In the genomic region with DNA sequence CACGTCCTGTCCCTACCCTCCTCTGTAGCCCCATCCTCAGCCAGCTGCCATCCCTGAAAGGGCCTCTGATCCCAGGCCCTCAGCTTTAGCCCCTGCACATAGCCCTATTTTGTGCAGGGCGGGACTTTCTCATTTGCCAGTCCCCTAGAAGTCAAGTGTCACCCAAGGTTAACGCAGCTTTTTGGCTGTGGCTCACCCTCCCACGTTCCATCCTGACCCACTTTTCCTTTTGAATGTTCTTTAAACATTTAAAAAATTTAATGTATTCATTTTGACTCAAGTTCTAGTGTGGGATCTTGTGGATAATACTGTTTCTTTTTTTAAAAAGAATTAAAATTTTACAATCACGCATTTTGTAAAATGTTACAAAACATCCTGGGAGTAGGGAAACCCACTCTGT, we compare ENCODE assay signal across 15 cellular contexts.
DNase-seq lines count a peak whose midpoint lies in the region; ATAC-seq, FAIRE-seq and TF ChIP-seq lines count a peak whose summit lies in the region.
"Had no signal": no experiment of that assay in that cellular context is flagged by ENCODE, and none has a peak within 500 bp of the region (broad histone marks: within the 10 kb centered on the region; RNA-seq: fewer than 3 reads in every experiment).

No MANE protein-coding gene starts in this region.

- ATAC-seq in activated CD8-positive, alpha-beta T cell treated with anti-CD3 and anti-CD28 coated beads for 36 hours, result no peak

- H3K4me2 ChIP-seq in hepatocyte, result no peak overlapping the region
- H3K4me2 ChIP-seq in smooth muscle cell, result peak overlapping the region; percentile 16

- H3K9ac ChIP-seq in smooth muscle cell (ENCODE audit: low read depth), result no peak overlapping the region
- H3K9ac ChIP-seq: BLaER1 had no signal

- H3K27ac ChIP-seq in hepatocyte, result peak overlapping the region; percentile 82
- peak overlapping the region; percentile 98 for H3K27ac ChIP-seq in smooth muscle cell (ENCODE audit: low read depth)
- H3K27ac ChIP-seq: ascending aorta, BLaER1, sigmoid colon, upper lobe of left lung had no signal

- no peak for TF ChIP-seq POLR2A in H54 (IDR thresholded peaks at IDR 0.05; ENCODE audit: low read depth, low read length)

- H3K36me3 ChIP-seq in hepatocyte (replicated peaks; ENCODE audit: insufficient read depth, low read depth) (no peaks in the 10 kb centered on the region), smooth muscle cell (ENCODE audit: low read depth) (no peaks in the 10 kb centered on the region)
- H3K36me3 ChIP-seq: ascending aorta, sigmoid colon, upper lobe of left lung had no signal

- H3K9me3 ChIP-seq in hepatocyte (ENCODE audit: low read depth) (no peaks in the 10 kb centered on the region), smooth muscle cell (replicated peaks; ENCODE audit: low read depth) (no peaks in the 10 kb centered on the region)
- H3K9me3 ChIP-seq: ascending aorta, sigmoid colon, upper lobe of left lung had no signal

- H3K9me3 Mint-ChIP-seq in activated CD4-positive, alpha-beta memory T cell treated with anti-CD3 and anti-CD28 coated beads, Interleukin-2, amount 10 ng/mL, durations not matched to agents 7 days and 5 days, result no peaks in the 10 kb centered on the region
- no peaks in the 10 kb centered on the region for H3K9me3 Mint-ChIP-seq in activated CD4-positive, alpha-beta memory T cell treated with anti-CD3 and anti-CD28 coated beads for 36 hours
- H3K9me3 Mint-ChIP-seq in activated CD8-positive, alpha-beta T cell treated with anti-CD3 and anti-CD28 coated beads for 36 hours, result no peaks in the 10 kb centered on the region

- CTCF ChIA-PET in activated CD4-positive, alpha-beta memory T cell treated with anti-CD3 and anti-CD28 coated beads, Interleukin-2, amount 10 ng/mL, durations not matched to agents 7 days and 5 days (lab: Charles Lee), result interaction anchor here (1.8 to 2.0 kb wide), 2 partner anchors 22 to 31 kb away, joined by 7 to 10 read pairs; no protein-coding TSS in a partner anchor
- CTCF ChIA-PET in activated CD4-positive, alpha-beta memory T cell treated with anti-CD3 and anti-CD28 coated beads for 36 hours (lab: Charles Lee), result interaction anchor here (0.8 to 7.0 kb wide), 11 partner anchors 10 to 332 kb away, joined by 3 to 51 read pairs (median 3); partner anchors contain the start of gene KSR1
- CTCF ChIA-PET in activated CD8-positive, alpha-beta T cell treated with anti-CD3 and anti-CD28 coated beads for 36 hours (lab: Charles Lee), result interaction anchor here (0.9 to 9.3 kb wide), 9 partner anchors 9 to 184 kb away, joined by 3 to 96 read pairs (median 5); no protein-coding TSS in a partner anchor

- peaks cover 67% of the 10 kb centered on the region for H3K79me2 ChIP-seq in hepatocyte
- H3K79me2 ChIP-seq in smooth muscle cell (ENCODE audit: low read depth), result peaks cover 89% of the 10 kb centered on the region

- peaks cover 66% of the 10 kb centered on the region for H3K4me1 Mint-ChIP-seq in activated CD4-positive, alpha-beta memory T cell treated with anti-CD3 and anti-CD28 coated beads, Interleukin-2, amount 10 ng/mL, durations not matched to agents 7 days and 5 days
- peaks cover 69% of the 10 kb centered on the region for H3K4me1 Mint-ChIP-seq in activated CD4-positive, alpha-beta memory T cell treated with anti-CD3 and anti-CD28 coated beads for 36 hours (ENCODE audit: low read depth)
- peaks cover 74% of the 10 kb centered on the region for H3K4me1 Mint-ChIP-seq in activated CD8-positive, alpha-beta T cell treated with anti-CD3 and anti-CD28 coated beads for 36 hours (ENCODE audit: low read depth)

- FAIRE-seq in H54 (lab: Jason Lieb, UNC), result no peak
- FAIRE-seq: A204.1 had no signal

- no peak overlapping the region for H3K4me3 Mint-ChIP-seq in activated CD4-positive, alpha-beta memory T cell treated with anti-CD3 and anti-CD28 coated beads, Interleukin-2, amount 10 ng/mL, durations not matched to agents 7 days and 5 days
- H3K4me3 Mint-ChIP-seq in activated CD4-positive, alpha-beta memory T cell treated with anti-CD3 and anti-CD28 coated beads for 36 hours, result no peak overlapping the region
- no peak overlapping the region for H3K4me3 Mint-ChIP-seq in activated CD8-positive, alpha-beta T cell treated with anti-CD3 and anti-CD28 coated beads for 36 hours

- H3K27me3 ChIP-seq in hepatocyte (no peaks in the 10 kb centered on the region), smooth muscle cell (ENCODE audit: low read depth) (no peaks in the 10 kb centered on the region)
- H3K27me3 ChIP-seq: ascending aorta, BLaER1, sigmoid colon, upper lobe of left lung had no signal

- H4K20me1 ChIP-seq in hepatocyte (ENCODE audit: insufficient read depth, poor library complexity, severe bottlenecking) (no peaks in the 10 kb centered on the region), smooth muscle cell (ENCODE audit: low read depth) (peaks cover 56% of the 10 kb centered on the region)
- H4K20me1 ChIP-seq: BLaER1 had no signal

- peak overlapping the region; percentile 1 for H3K27ac Mint-ChIP-seq in activated CD4-positive, alpha-beta memory T cell treated with anti-CD3 and anti-CD28 coated beads, Interleukin-2, amount 10 ng/mL, durations not matched to agents 7 days and 5 days
- no peak overlapping the region for H3K27ac Mint-ChIP-seq in activated CD4-positive, alpha-beta memory T cell treated with anti-CD3 and anti-CD28 coated beads for 36 hours
- peak overlapping the region; percentile 69 for H3K27ac Mint-ChIP-seq in activated CD8-positive, alpha-beta T cell treated with anti-CD3 and anti-CD28 coated beads for 36 hours

- peaks cover 8% of the 10 kb centered on the region for H3K36me3 Mint-ChIP-seq in activated CD4-positive, alpha-beta memory T cell treated with anti-CD3 and anti-CD28 coated beads, Interleukin-2, amount 10 ng/mL, durations not matched to agents 7 days and 5 days (ENCODE audit: low read depth)
- peaks cover 6% of the 10 kb centered on the region for H3K36me3 Mint-ChIP-seq in activated CD4-positive, alpha-beta memory T cell treated with anti-CD3 and anti-CD28 coated beads for 36 hours
- H3K36me3 Mint-ChIP-seq in activated CD8-positive, alpha-beta T cell treated with anti-CD3 and anti-CD28 coated beads for 36 hours (ENCODE audit: low read depth), result peaks cover 14% of the 10 kb centered on the region

- TF ChIP-seq CTCF in activated CD8-positive, alpha-beta T cell treated with anti-CD3 and anti-CD28 coated beads for 36 hours (IDR thresholded peaks at IDR 0.05), result no peak
- no peak for TF ChIP-seq CTCF in hepatocyte (IDR thresholded peaks at IDR 0.05; ENCODE audit: poor library complexity)
- TF ChIP-seq CTCF in smooth muscle cell (IDR thresholded peaks at IDR 0.05; ENCODE audit: borderline replicate concordance, insufficient read depth, poor library complexity, severe bottlenecking), result no peak

- DNase-seq in activated CD4-positive, alpha-beta memory T cell treated with anti-CD3 and anti-CD28 coated beads, Interleukin-2, amount 10 ng/mL, durations not matched to agents 7 days and 5 days, result no peak
- no peak for DNase-seq in activated CD4-positive, alpha-beta memory T cell treated with anti-CD3 and anti-CD28 coated beads for 36 hours
- no peak for DNase-seq in activated CD8-positive, alpha-beta T cell treated with anti-CD3 and anti-CD28 coated beads for 36 hours
- DNase-seq in hepatocyte (ENCODE audit: low spot score) (no peak), smooth muscle cell (lab: John Stamatoyannopoulos, UW; ENCODE audit: unreplicated experiment) (no peak), NCI-H1092 (lab: John Stamatoyannopoulos, UW) (no peak), DMS79 treated with DMSO at 0.1 percent for 48 hours (lab: John Stamatoyannopoulos, UW) (no peak), H54 (ENCODE audit: insufficient read length, low spot score) (no peak)
- DNase-seq: NCI-H1417 treated with DMSO at 0.1 percent for 48 hours, NCI-H2171, sigmoid colon had no signal

- H3K4me3 ChIP-seq in hepatocyte (no peak overlapping the region), smooth muscle cell (no peak overlapping the region)
- H3K4me3 ChIP-seq: ascending aorta, BLaER1, sigmoid colon, upper lobe of left lung had no signal

- POLR2A ChIA-PET in activated CD4-positive, alpha-beta memory T cell treated with anti-CD3 and anti-CD28 coated beads, Interleukin-2, amount 10 ng/mL, durations not matched to agents 7 days and 5 days (lab: Charles Lee), result no interaction called here
- POLR2A ChIA-PET in activated CD4-positive, alpha-beta memory T cell treated with anti-CD3 and anti-CD28 coated beads for 36 hours (lab: Charles Lee), result interaction anchor here (0.6 to 1.3 kb wide), 2 partner anchors 11 to 24 kb away, joined by 3 to 4 read pairs; no protein-coding TSS in a partner anchor
- POLR2A ChIA-PET in activated CD8-positive, alpha-beta T cell treated with anti-CD3 and anti-CD28 coated beads for 36 hours (lab: Charles Lee), result interaction anchor here (0.5 to 1.6 kb wide), 5 partner anchors 25 to 328 kb away, joined by 3 to 6 read pairs (median 4); no protein-coding TSS in a partner anchor

- 92% methylated on average over 5 of the region's 5 CpGs for WGBS in hepatocyte (ENCODE audit: low lambda C conversion rate, missing lambda C conversion rate)
- WGBS in smooth muscle cell (ENCODE audit: low lambda C conversion rate), result 85% methylated on average over 5 of the region's 5 CpGs

- intact Hi-C loops in activated CD4-positive, alpha-beta memory T cell treated with anti-CD3 and anti-CD28 coated beads for 36 hours (cut with micrococcal nuclease), result loop anchor here (1.0 kb wide), 2 partner anchors 9 to 31 kb away; no protein-coding TSS in a partner anchor
- intact Hi-C loops in activated CD8-positive, alpha-beta T cell treated with anti-CD3 and anti-CD28 coated beads for 36 hours (cut with micrococcal nuclease), result no loop called here

- peaks cover 29% of the 10 kb centered on the region for H3K4me1 ChIP-seq in hepatocyte (ENCODE audit: insufficient read depth)
- H3K4me1 ChIP-seq in smooth muscle cell (ENCODE audit: low read depth), result peaks cover 20% of the 10 kb centered on the region
- H3K4me1 ChIP-seq: ascending aorta had no signal

- no peaks in the 10 kb centered on the region for H3K9me2 ChIP-seq in hepatocyte (replicated peaks; ENCODE audit: insufficient read depth)

- H2AFZ ChIP-seq in hepatocyte (no peak overlapping the region), smooth muscle cell (ENCODE audit: low read depth) (no peak overlapping the region)

- peaks cover 22% of the 10 kb centered on the region for H3F3A ChIP-seq in smooth muscle cell (ENCODE audit: low read depth)

- no peaks in the 10 kb centered on the region for H3K27me3 Mint-ChIP-seq in activated CD4-positive, alpha-beta memory T cell treated with anti-CD3 and anti-CD28 coated beads, Interleukin-2, amount 10 ng/mL, durations not matched to agents 7 days and 5 days
- no peaks in the 10 kb centered on the region for H3K27me3 Mint-ChIP-seq in activated CD4-positive, alpha-beta memory T cell treated with anti-CD3 and anti-CD28 coated beads for 36 hours
- no peaks in the 10 kb centered on the region for H3K27me3 Mint-ChIP-seq in activated CD8-positive, alpha-beta T cell treated with anti-CD3 and anti-CD28 coated beads for 36 hours
